12 cellular contexts compared by ENCODE assay signal in the genomic region with DNA sequence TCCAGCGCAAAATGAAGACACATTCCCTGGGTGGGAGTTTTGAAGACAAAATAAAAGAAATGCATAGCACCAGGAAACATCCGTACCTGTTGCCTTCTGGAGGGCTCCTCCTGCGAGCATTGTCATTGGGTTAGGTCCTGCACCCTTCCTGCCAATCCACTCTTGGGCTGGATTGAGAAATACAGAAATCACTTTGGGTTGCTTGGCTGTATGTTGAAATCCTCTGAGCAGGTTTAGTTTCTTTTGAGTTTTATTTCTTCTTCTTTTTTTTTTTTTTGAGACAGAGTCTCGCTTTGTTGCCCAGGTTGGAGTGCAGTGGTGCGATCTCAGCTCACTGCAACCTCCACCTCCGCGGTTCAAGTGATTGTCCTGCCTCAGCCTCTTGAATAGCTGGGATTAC.
DNase-seq lines count a peak whose midpoint lies in the region; ATAC-seq and TF ChIP-seq lines count a peak whose summit lies in the region.
"Had no signal": no experiment of that assay in that cellular context is flagged by ENCODE, and none has a peak within 500 bp of the region (broad histone marks: within the 10 kb centered on the region; RNA-seq: fewer than 3 reads in every experiment).

No MANE protein-coding gene starts in this region.

- H3K9me3 ChIP-seq in Peyer's patch, result no peaks in the 10 kb centered on the region

- peak overlapping the region; percentile 6; the same call in 1 of the 2 replicates for H3K4me3 ChIP-seq in GM12864 (ENCODE audit: low read depth, low read length)
- H3K4me3 ChIP-seq in Peyer's patch, result no peak overlapping the region

- H3K4me3 Mint-ChIP-seq in naive B cell, result peak overlapping the region; percentile 39 to 91 (median 75)
- H3K4me3 Mint-ChIP-seq: activated naive CD4-positive, alpha-beta T cell treated with anti-CD3 and anti-CD28 coated beads for 36 hours had no signal

- H3K27ac ChIP-seq in Peyer's patch, result peak overlapping the region in 2 of 4 donors; percentile 60 to 74
- H3K27ac ChIP-seq: HL-60 had no signal

- TF ChIP-seq CTCF in GM12864 (IDR thresholded peaks at IDR 0.05; ENCODE audit: low read depth, low read length, missing control alignments) (no peak), Peyer's patch (IDR thresholded peaks at IDR 0.05) (no peak)

- H3K36me3 Mint-ChIP-seq in naive B cell, result no peaks in the 10 kb centered on the region

- no peaks in the 10 kb centered on the region for H3K27me3 Mint-ChIP-seq in naive B cell

- H3K27me3 ChIP-seq in Peyer's patch, result no peaks in the 10 kb centered on the region

- H3K4me1 ChIP-seq in Peyer's patch, result peaks cover 0 to 10% (median 5%) of the 10 kb centered on the region in 4 donors

- no peak for DNase-seq in GM12864 (ENCODE audit: low read depth)
- peak; percentile 9 for DNase-seq in SKM-1 (lab: John Stamatoyannopoulos, UW; ENCODE audit: unreplicated experiment)
- DNase-seq in naive B cell, result peak; percentile 14
- DNase-seq in Peyer's patch, result no peak
- DNase-seq in RKO (ENCODE audit: low spot score), result no peak
- DNase-seq in sciatic nerve (ENCODE audit: low spot score), result no peak
- no peak for DNase-seq in hypothalamus (lab: John Stamatoyannopoulos, UW)
- DNase-seq: activated CD4-positive, alpha-beta T cell treated with anti-CD3 and anti-CD28 coated beads for 4 hours; DND-41 had no signal

- peak overlapping the region; percentile 89 to 98 (median 94) for H3K27ac Mint-ChIP-seq in naive B cell

- no peaks in the 10 kb centered on the region for H3K9me3 Mint-ChIP-seq in naive B cell
- H3K9me3 Mint-ChIP-seq: activated naive CD4-positive, alpha-beta T cell treated with anti-CD3 and anti-CD28 coated beads for 36 hours had no signal

- H3K4me1 Mint-ChIP-seq in naive B cell, result peaks cover 44 to 63% (median 58%) of the 10 kb centered on the region in 3 donors

- H3K36me3 ChIP-seq in Peyer's patch, result no peaks in the 10 kb centered on the region

- TF ChIP-seq POLR2A in Peyer's patch (IDR thresholded peaks at IDR 0.05), result no peak

- ATAC-seq in HG02642 (IDR thresholded peaks at IDR 0.05; ENCODE audit: poor library complexity, unreplicated experiment) (peak; percentile 8), naive B cell (ENCODE audit: low read depth in 2 of 2) (peak; percentile 49 to 63), sciatic nerve (no peak)

- intact Hi-C loops in sciatic nerve (cut with DNase I), result no loop called here

Comparison
In these comparisons a context has a peak if more than half of its experiments do, and no peak if none do; other contexts are left out.
1. DNase-seq: peak in SKM-1 (single experiment) and naive B cell (single experiment); none in GM12864 (single experiment), Peyer's patch (0 of 3), RKO (single experiment), sciatic nerve (single experiment) and hypothalamus (0 of 51).